In genomic region chr12:26832817-26833691, GRCh38 we compare ENCODE assay signal across 8 cellular contexts. TPM values are rescaled to one million over a fixed set of nuclear protein-coding genes. Genes with fewer than 3 reads are reported as not detected.
DNase-seq lines count a peak whose midpoint lies in the region; ATAC-seq and TF ChIP-seq lines count a peak whose summit lies in the region.

Gene ITPR2 (minus strand): TSS chr12:26833194. CDS start chr12:26832781, 413 bp downstream.

- peaks cover 29% of the 10 kb centered on the region for H3K4me1 Mint-ChIP-seq in nephron progenitor cell

- H3K4me3 ChIP-seq in Karpas-422 (ENCODE audit: low read length) (peak within 1 kb of the TSS; percentile 85), fibroblast of the aortic adventitia (ENCODE audit: low read depth, low read length) (peak within 1 kb of the TSS; percentile 94), stomach (peak within 1 kb of the TSS; percentile 65 to 93 (median 82))

- peak in 2 of 4 donors; percentile 56 to 74 for TF ChIP-seq POLR2A in stomach (IDR thresholded peaks at IDR 0.05)

- H3K9me3 Mint-ChIP-seq in nephron progenitor cell: peaks cover 4% of the 10 kb centered on the region

- 0 to 1% (median 1%) methylated on average over 60 to 92 of the region's 92 CpGs for WGBS in stomach, 5 donors

- no peaks in the 10 kb centered on the region for H3K9me2 ChIP-seq in Karpas-422 (replicated peaks; ENCODE audit: insufficient read depth, low read length)

- DNase-seq in ELF-1 (ENCODE audit: low read depth, low spot score): peak; percentile 88
- peak; percentile 98 for DNase-seq in Karpas-422
- DNase-seq in RWPE1 (ENCODE audit: low spot score): peak; percentile 92
- peak; percentile 92 for DNase-seq in activated T-helper 9 cell treated with anti-CD3 and anti-CD28 coated beads, Interleukin-2, amount 50 U/mL, for 16 hours (ENCODE audit: low read depth)
- DNase-seq in fibroblast of the aortic adventitia (ENCODE audit: low read depth): peak; percentile 80
- DNase-seq in nephron progenitor cell: peak; percentile 97
- peak; percentile 96 for DNase-seq in stomach

- peak; percentile 69 for TF ChIP-seq CTCF in RWPE1 (conservative IDR thresholded peaks at IDR 0.05; ENCODE audit: low read depth)
- peak; percentile 7 for TF ChIP-seq CTCF in fibroblast of the aortic adventitia (IDR thresholded peaks at IDR 0.05; ENCODE audit: insufficient read depth, low read length)
- TF ChIP-seq CTCF in nephron progenitor cell (IDR thresholded peaks at IDR 0.05): no peak
- peak in 2 of 7 experiments; percentile 20 to 56 for TF ChIP-seq CTCF in stomach (IDR thresholded peaks at IDR 0.05)

- H3K27ac ChIP-seq in Karpas-422 (ENCODE audit: low read length) (peak within 1 kb of the TSS; percentile 90), RWPE1 (peak within 1 kb of the TSS; percentile 87), stomach (peak within 1 kb of the TSS; percentile 86 to 97 (median 96))

- POLR2A ChIA-PET in RWPE1 (lab: Yijun Ruan, JAX; ENCODE audit: low non-redundant PET): interaction anchor here (0.7 kb wide), 1 partner anchor 84 kb away, joined by 3 read pairs; no protein-coding TSS in a partner anchor

- H4K20me1 ChIP-seq in Karpas-422 (ENCODE audit: insufficient read depth, low read depth, low read length): no peaks in the 10 kb centered on the region

- peak within 1 kb of the TSS; percentile 99 for H3K27ac Mint-ChIP-seq in nephron progenitor cell

- H3K79me2 ChIP-seq in Karpas-422 (ENCODE audit: low read length): peaks cover 45% of the 10 kb centered on the region

- H3K4me3 Mint-ChIP-seq in nephron progenitor cell: peak within 1 kb of the TSS; percentile 94

- H3K9ac ChIP-seq in Karpas-422 (ENCODE audit: low read length): peak within 1 kb of the TSS; percentile 93

- peak within 1 kb of the TSS; percentile 84 for H3K4me2 ChIP-seq in Karpas-422 (ENCODE audit: low read depth, low read length, poor library complexity, severe bottlenecking)

- H3K27me3 ChIP-seq in Karpas-422 (ENCODE audit: low read length) (no peaks in the 10 kb centered on the region), stomach (no peaks in the 10 kb centered on the region)

- H3K27me3 Mint-ChIP-seq in nephron progenitor cell (ENCODE audit: low read depth, poor library complexity): peaks cover 15% of the 10 kb centered on the region

- ATAC-seq in GM21786 (IDR thresholded peaks at IDR 0.05; ENCODE audit: unreplicated experiment): peak; percentile 72

- intact Hi-C loops in stomach (cut with DNase I; ENCODE audit: low total_unique reads): no loop called here

- H3K36me3 ChIP-seq in Karpas-422 (ENCODE audit: insufficient read depth, low read length): 0 out of 2 replicates have a peak, but pooled peaks cover 4% of the 10 kb centered on the region
- no peaks in the 10 kb centered on the region for H3K36me3 ChIP-seq in stomach

- CTCF ChIA-PET in RWPE1 (lab: Yijun Ruan, JAX): interaction anchor here (0.6 to 1.4 kb wide), 5 partner anchors 13 to 517 kb away, joined by 3 to 7 read pairs (median 4); no protein-coding TSS in a partner anchor

- no peak for TF ChIP-seq EP300 in stomach (IDR thresholded peaks at IDR 0.05)

- H3K9me3 ChIP-seq in Karpas-422 (ENCODE audit: low read length) (no peaks in the 10 kb centered on the region), stomach (no peaks in the 10 kb centered on the region)

- H3K4me1 ChIP-seq in Karpas-422 (ENCODE audit: low read length) (peaks cover 42% of the 10 kb centered on the region), stomach (peaks cover 5 to 37% (median 25%) of the 10 kb centered on the region in 4 donors)

- H2AFZ ChIP-seq in Karpas-422 (ENCODE audit: low read length): peak within 1 kb of the TSS; percentile 72; the same call in 1 of the 2 replicates

- H3K36me3 Mint-ChIP-seq in nephron progenitor cell (ENCODE audit: low read depth): peaks cover 1% of the 10 kb centered on the region

RNA-seq across cellular contexts. Expression of gene ITPR2, which starts in this region (rescaled TPM):
- 80.0 and 128 TPM in 2 replicates for total RNA-seq in Karpas-422 (2014; rRNA removed; shearing (Covaris generic); ENCODE audit: low replicate concordance)
- total RNA-seq in fibroblast of the aortic adventitia (ENCODE audit: low replicate concordance) (15.5 and 79.5 TPM in 2 replicates), stomach (100 to 1,000 TPM in 1 of 5 donors, 10 to 100 TPM in 4; 23.2 to 172 (median 37.1) TPM)
- 1 to 10 TPM; 1.4 to 2.3 (median 1.8) TPM for polyA plus RNA-seq in stomach

Comparison
In these comparisons a context has a peak if more than half of its experiments do, and no peak if none do; other contexts are left out.
1. Peak in every context shown above with its lines: DNase-seq, ATAC-seq, H3K4me3 ChIP-seq and H3K27ac ChIP-seq.